8 cellular contexts compared by ENCODE assay signal in the genomic region with DNA sequence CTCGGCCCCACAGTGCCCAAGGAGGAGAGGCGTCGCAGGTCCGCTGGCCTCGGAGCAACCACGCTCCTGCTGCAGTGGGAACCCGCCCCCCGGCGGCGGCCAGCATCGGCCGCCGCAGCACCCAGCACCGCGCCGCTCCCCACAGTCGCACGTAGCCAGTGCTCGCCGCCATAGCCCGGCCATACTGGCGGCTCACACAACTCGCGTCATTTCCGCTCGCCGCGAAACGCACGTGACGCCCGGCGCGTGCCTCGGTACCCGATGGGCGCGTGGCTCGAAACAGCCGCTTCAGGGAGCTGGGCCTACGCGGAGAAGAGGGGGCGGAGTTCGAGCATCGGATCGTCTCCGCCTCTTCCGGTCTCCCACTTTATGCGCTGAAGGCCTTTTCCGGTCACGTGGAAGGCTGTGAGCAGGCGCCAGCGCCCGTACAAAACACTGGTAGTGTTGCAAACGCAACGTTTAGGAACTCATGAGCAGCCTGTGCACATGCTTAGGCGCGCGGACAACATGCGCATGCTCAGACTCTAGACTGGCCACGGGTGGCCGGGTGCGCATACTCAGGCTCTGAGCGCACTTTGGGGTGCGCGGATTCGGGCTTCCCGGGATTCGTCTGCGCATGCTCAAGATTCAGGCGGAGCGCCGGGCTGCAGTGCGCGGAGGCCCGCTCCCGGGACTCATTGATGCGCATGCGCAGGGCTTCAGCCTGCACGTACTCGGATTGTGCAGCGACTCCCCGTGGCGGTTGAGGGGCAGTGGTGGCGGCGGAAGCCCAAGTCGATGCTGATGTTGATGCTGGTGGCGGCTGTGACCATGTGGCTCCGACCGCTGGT. TPM values are rescaled to one million over a fixed set of nuclear protein-coding genes. Genes with fewer than 3 reads are reported as not detected.
A peak's percentile ranks its signal among the peaks of the same experiment; 100 is the strongest.
DNase-seq lines count a peak whose midpoint lies in the region; TF ChIP-seq lines count a peak whose summit lies in the region.

A gene with protein sequence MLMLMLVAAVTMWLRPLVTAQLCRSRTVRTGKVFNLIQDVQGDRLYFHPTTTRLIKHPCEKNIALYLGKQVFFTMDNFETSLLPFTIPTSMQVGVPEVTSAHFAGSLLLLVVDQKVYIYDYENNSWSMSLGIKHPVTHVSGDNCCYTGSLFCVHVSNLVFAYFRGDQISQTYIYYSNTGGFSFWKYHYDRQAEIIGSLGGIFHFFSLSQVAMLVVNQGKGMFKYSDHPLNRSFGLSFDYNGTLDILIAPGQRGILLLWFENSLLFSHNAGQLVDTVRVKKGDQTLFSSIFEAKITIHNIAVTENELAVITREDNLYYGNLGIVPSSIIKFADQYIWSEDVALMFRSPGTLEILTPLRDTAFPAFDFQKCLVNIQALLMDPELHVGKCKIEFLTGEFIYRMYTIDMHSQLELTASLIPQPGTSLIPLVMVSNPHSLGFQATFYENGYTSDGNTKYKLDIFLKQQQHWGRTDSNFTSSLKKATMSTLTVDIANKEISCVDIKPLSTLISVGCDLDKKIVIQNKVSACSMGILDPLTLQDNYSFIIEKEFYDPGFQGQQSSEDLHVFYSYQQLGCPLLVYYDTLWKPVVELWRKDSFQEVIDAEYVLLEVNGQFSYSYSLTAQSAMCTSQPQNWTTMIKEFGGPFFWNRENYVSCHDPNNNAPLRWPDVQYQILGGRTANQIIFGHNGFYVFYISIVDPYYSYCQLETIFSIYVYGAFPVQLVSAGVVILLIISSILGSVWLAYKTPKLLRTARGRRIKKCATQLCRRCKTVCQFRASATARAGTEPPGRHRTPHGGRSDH (plus strand): TSS at position 677 of the 830 bp plus-strand sequence. CDS start 101 bp downstream, at position 778.
A gene with protein sequence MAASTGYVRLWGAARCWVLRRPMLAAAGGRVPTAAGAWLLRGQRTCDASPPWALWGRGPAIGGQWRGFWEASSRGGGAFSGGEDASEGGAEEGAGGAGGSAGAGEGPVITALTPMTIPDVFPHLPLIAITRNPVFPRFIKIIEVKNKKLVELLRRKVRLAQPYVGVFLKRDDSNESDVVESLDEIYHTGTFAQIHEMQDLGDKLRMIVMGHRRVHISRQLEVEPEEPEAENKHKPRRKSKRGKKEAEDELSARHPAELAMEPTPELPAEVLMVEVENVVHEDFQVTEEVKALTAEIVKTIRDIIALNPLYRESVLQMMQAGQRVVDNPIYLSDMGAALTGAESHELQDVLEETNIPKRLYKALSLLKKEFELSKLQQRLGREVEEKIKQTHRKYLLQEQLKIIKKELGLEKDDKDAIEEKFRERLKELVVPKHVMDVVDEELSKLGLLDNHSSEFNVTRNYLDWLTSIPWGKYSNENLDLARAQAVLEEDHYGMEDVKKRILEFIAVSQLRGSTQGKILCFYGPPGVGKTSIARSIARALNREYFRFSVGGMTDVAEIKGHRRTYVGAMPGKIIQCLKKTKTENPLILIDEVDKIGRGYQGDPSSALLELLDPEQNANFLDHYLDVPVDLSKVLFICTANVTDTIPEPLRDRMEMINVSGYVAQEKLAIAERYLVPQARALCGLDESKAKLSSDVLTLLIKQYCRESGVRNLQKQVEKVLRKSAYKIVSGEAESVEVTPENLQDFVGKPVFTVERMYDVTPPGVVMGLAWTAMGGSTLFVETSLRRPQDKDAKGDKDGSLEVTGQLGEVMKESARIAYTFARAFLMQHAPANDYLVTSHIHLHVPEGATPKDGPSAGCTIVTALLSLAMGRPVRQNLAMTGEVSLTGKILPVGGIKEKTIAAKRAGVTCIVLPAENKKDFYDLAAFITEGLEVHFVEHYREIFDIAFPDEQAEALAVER (minus strand): TSS at position 186 of the 830 bp plus-strand sequence. CDS start 14 bp downstream, at position 172.

- peak within 1 kb of the TSS; percentile 88 for H3K4me3 ChIP-seq in GM08714 (ENCODE audit: low read length)
- peak within 1 kb of the TSS; percentile 99 for H3K4me3 ChIP-seq in HFF-Myc (replicated peaks; ENCODE audit: low read depth, low read length)
- H3K4me3 ChIP-seq in suprapubic skin, result peak within 1 kb of the TSS; percentile 99

- in situ Hi-C loops in SK-MEL-5 (cut with HindIII; ENCODE audit: low pct_unique_long_range_greater_than_20kb, low sequenced_read_pairs), result no loop called here

- TF ChIP-seq CTCF in HFF-Myc (IDR thresholded peaks at IDR 0.05; ENCODE audit: low read depth, low read length, missing control alignments) (peak; percentile 89), suprapubic skin (IDR thresholded peaks at IDR 0.05) (peak; percentile 92 to 97)

- H3K27ac ChIP-seq in suprapubic skin, result peak within 1 kb of the TSS; percentile 97

- 0% methylated on average over 19 of the region's 90 CpGs for WGBS in suprapubic skin

- peak; percentile 39 to 66 for TF ChIP-seq POLR2A in suprapubic skin (IDR thresholded peaks at IDR 0.05)

- peak; percentile 41 for TF ChIP-seq EP300 in suprapubic skin (IDR thresholded peaks at IDR 0.05)

- H3K4me1 ChIP-seq in suprapubic skin, result peaks cover 32% of the 10 kb centered on the region

- H3K27me3 ChIP-seq in suprapubic skin, result no peaks in the 10 kb centered on the region

- DNase-seq in HFF-Myc (ENCODE audit: extremely low read depth, low read depth), result peak; percentile 97
- DNase-seq in MV-4-11 (lab: John Stamatoyannopoulos, UW), result peak; percentile 100
- DNase-seq in SK-MEL-5 (ENCODE audit: low read depth, low spot score), result peak; percentile 98
- DNase-seq in activated naive CD4-positive, alpha-beta T cell treated with anti-CD3 and anti-CD28 coated beads, Interleukin-2, amount 50 U/mL, for 16 hours, result peak; percentile 98
- DNase-seq in germinal center (ENCODE audit: low spot score), result peak; percentile 99
- DNase-seq in non-pigmented ciliary epithelial cell (ENCODE audit: low read depth), result peak; percentile 87
- peak; percentile 99 for DNase-seq in suprapubic skin (ENCODE audit: low spot score in 2 of 2)

- no peaks in the 10 kb centered on the region for H3K36me3 ChIP-seq in suprapubic skin

- H3K9me3 ChIP-seq in suprapubic skin, result no peaks in the 10 kb centered on the region

RNA-seq across cellular contexts. Expression of the first gene that starts in this region (rescaled TPM):
- not detected in 2 replicates for total RNA-seq in SK-MEL-5 (2014; rRNA removed; shearing (Covaris generic))
- 0.06 TPM in 1 of 2 replicates, not detected in the other for polyA plus RNA-seq in SK-MEL-5 (2015; cell fraction: cytosol; rRNA removed)
- polyA plus RNA-seq in SK-MEL-5 (2015; cell fraction: nucleus; rRNA removed), result not detected in 2 replicates
- total RNA-seq in suprapubic skin, result under 1 TPM in 1 of 4 donors, not detected in 3; 0.24 TPM

RNA-seq across cellular contexts. Expression of the second gene that starts in this region (rescaled TPM):
- total RNA-seq in SK-MEL-5 (2014; rRNA removed; shearing (Covaris generic)), result 83.2 and 91.1 TPM in 2 replicates
- 136 and 150 TPM in 2 replicates for polyA plus RNA-seq in SK-MEL-5 (2015; cell fraction: cytosol; rRNA removed)
- 95.3 and 96.7 TPM in 2 replicates for polyA plus RNA-seq in SK-MEL-5 (2015; cell fraction: nucleus; rRNA removed)
- total RNA-seq in suprapubic skin, result 10 to 100 TPM; 42.1 to 57.4 (median 47.7) TPM

Comparison
In these comparisons a context has a peak if more than half of its experiments do, and no peak if none do; other contexts are left out.
1. Peak in every context shown above with its lines: DNase-seq, H3K4me3 ChIP-seq and H3K27ac ChIP-seq.